ENCODE assay signal across 24 cellular contexts in the genomic region with DNA sequence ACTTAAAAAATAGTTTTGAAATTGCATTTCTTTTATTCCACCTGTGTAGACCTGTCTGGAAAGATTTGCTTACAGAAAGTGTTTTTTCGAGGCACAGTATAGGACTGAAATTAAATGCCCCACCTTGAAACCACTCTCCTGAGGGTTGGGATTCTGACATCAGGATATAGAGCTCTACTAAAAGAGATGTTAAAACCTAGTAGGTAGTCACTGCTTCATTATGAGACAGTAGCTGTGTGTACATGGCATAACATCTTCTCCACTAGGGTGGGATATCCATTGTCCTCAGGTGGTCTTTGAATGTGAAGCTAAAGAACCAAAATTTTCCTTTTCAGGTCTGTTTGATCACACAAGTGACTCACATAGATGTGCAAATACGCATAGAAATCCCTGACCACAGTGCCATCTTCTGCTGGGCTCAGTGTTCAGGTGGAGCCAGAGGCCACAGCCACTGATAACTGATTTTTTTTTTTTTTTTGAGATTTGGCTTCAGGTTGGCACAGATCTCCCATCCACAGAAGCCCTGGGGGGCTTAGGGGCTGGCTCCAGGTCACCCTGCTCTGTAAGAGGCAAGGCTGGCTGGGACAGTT.
DNase-seq lines count a peak whose midpoint lies in the region; ATAC-seq, FAIRE-seq and TF ChIP-seq lines count a peak whose summit lies in the region.
"Had no signal": no experiment of that assay in that cellular context is flagged by ENCODE, and none has a peak within 500 bp of the region (broad histone marks: within the 10 kb centered on the region; RNA-seq: fewer than 3 reads in every experiment).

No MANE protein-coding gene starts in this region.

- FAIRE-seq in HTR-8/SVneo (lab: Jason Lieb, UNC) (peak; percentile 96), astrocyte (lab: Jason Lieb, UNC) (peak; percentile 29)
- FAIRE-seq: D721Med, frontal cortex, RCC 7860 had no signal

- no peak for TF ChIP-seq EP300 in tibial nerve (IDR thresholded peaks at IDR 0.05)

- WGBS in right lobe of liver (ENCODE audit: insufficient coverage, low coverage, low lambda C conversion rate, missing lambda C conversion rate), result 11% methylated on average over 2 of the region's 2 CpGs
- 94 to 99% methylated on average over 2 of the region's 2 CpGs for WGBS in tibial nerve, 2 donors

- H3K27ac Mint-ChIP-seq in astrocyte (ENCODE audit: unreplicated experiment), result no peak overlapping the region
- H3K27ac Mint-ChIP-seq: immature natural killer cell; T-helper 1 cell treated with Interleukin-12 subunit alpha and Interleukin-12 subunit beta and Interleukin-4 antibody, amounts not matched to agents 30 μg/mL and 1 μg/mL, for 36 hours had no signal

- no peak overlapping the region for H2AFZ ChIP-seq in astrocyte (ENCODE audit: low read depth, low read length)
- H2AFZ ChIP-seq: GM23248 had no signal

- intact Hi-C loops in right lobe of liver (cut with DNase I), result no loop called here

- H3K9me3 Mint-ChIP-seq in astrocyte (ENCODE audit: unreplicated experiment), result no peaks in the 10 kb centered on the region
- H3K9me3 Mint-ChIP-seq: brain; immature natural killer cell; T-helper 1 cell treated with Interleukin-12 subunit alpha and Interleukin-12 subunit beta and Interleukin-4 antibody, amounts not matched to agents 30 μg/mL and 1 μg/mL, for 36 hours had no signal

- H4K20me1 ChIP-seq in astrocyte (ENCODE audit: insufficient read depth, low read length), result no peaks in the 10 kb centered on the region

- DNase-seq in HTR-8/SVneo (ENCODE audit: insufficient read length, low spot score) (no peak), astrocyte (ENCODE audit: low read depth) (no peak), right lobe of liver (peak in 2 of 3 donors; percentile 29 to 61), DMS79 treated with DMSO at 0.1 percent for 48 hours (lab: John Stamatoyannopoulos, UW) (no peak), tibial nerve (ENCODE audit: low spot score in 2 of 2) (no peak), AG08395 (ENCODE audit: low spot score) (no peak)
- DNase-seq: activated gamma-delta T cell treated with Interleukin-2 at 50 U/mL for 16 hours; effector CD8-positive, alpha-beta T cell; GM23248; hippocampal formation; immature natural killer cell; left ventricle myocardium superior; MG63; mucosa of descending colon; NCI-H1417; NCI-H2081; NCI-H446 had no signal

- no peak for TF ChIP-seq CTCF in astrocyte (IDR thresholded peaks at IDR 0.05; ENCODE audit: insufficient read depth, low read depth, low read length)
- peak; percentile 6 to 49 (median 30) for TF ChIP-seq CTCF in right lobe of liver (IDR thresholded peaks at IDR 0.05)
- no peak for TF ChIP-seq CTCF in tibial nerve (IDR thresholded peaks at IDR 0.05)

- H3K4me3 ChIP-seq in astrocyte (ENCODE audit: insufficient read depth, low read depth, low read length) (no peak overlapping the region), right lobe of liver (no peak overlapping the region), subcutaneous abdominal adipose tissue (ENCODE audit: low read depth in 1 of 5, low read length in 5 of 5) (no peak overlapping the region), tibial nerve (no peak overlapping the region)
- H3K4me3 ChIP-seq: GM23248, MG63, mucosa of descending colon had no signal

- H3K9ac ChIP-seq in astrocyte (ENCODE audit: low read length) (no peak overlapping the region), subcutaneous abdominal adipose tissue (ENCODE audit: low read length in 5 of 5) (no peak overlapping the region)
- H3K9ac ChIP-seq: GM23248 had no signal

- H3K27me3 ChIP-seq in astrocyte (ENCODE audit: insufficient read depth, low read length), result no peaks in the 10 kb centered on the region
- H3K27me3 ChIP-seq in right lobe of liver, result no peaks in the 10 kb centered on the region
- H3K27me3 ChIP-seq in subcutaneous abdominal adipose tissue (ENCODE audit: control insufficient read depth in 5 of 5, insufficient read depth in 4 of 5, low read length in 5 of 5), result no peaks in the 10 kb centered on the region
- H3K27me3 ChIP-seq in tibial nerve, result no peaks in the 10 kb centered on the region
- H3K27me3 ChIP-seq: MG63 had no signal

- no peak for TF ChIP-seq POLR2A in right lobe of liver (IDR thresholded peaks at IDR 0.05)
- TF ChIP-seq POLR2A in tibial nerve (IDR thresholded peaks at IDR 0.05), result no peak

- peaks cover 5% of the 10 kb centered on the region for H3K36me3 Mint-ChIP-seq in astrocyte (ENCODE audit: low read depth, unreplicated experiment)
- H3K36me3 Mint-ChIP-seq: immature natural killer cell had no signal

- peak; percentile 71 to 83 (median 78) for ATAC-seq in right lobe of liver
- ATAC-seq: esophagus mucosa, left ventricle myocardium superior, mucosa of descending colon had no signal

- peaks cover 14% of the 10 kb centered on the region for H3K4me1 Mint-ChIP-seq in astrocyte (ENCODE audit: low read depth, unreplicated experiment)

- no peak overlapping the region for H3K4me2 ChIP-seq in astrocyte (ENCODE audit: low read length)

- H3K27me3 Mint-ChIP-seq in astrocyte (ENCODE audit: low read depth, unreplicated experiment), result no peaks in the 10 kb centered on the region
- H3K27me3 Mint-ChIP-seq: brain had no signal

- H3K4me1 ChIP-seq in astrocyte (ENCODE audit: insufficient read depth, low read length) (no peaks in the 10 kb centered on the region), right lobe of liver (peaks cover 2 to 77% (median 33%) of the 10 kb centered on the region in 4 donors), subcutaneous abdominal adipose tissue (ENCODE audit: control insufficient read depth in 5 of 5, insufficient read depth in 5 of 5, low read length in 5 of 5) (peaks cover 9 to 70% (median 43%) of the 10 kb centered on the region in 5 donors), tibial nerve (peaks cover 0 to 54% (median 13%) of the 10 kb centered on the region in 4 donors)

- H3K27ac ChIP-seq in astrocyte (ENCODE audit: low read depth, low read length) (no peak overlapping the region), right lobe of liver (peak overlapping the region; percentile 30 to 82 (median 53)), subcutaneous abdominal adipose tissue (ENCODE audit: low read depth, low read length) (peak overlapping the region; percentile 71), tibial nerve (no peak overlapping the region)
- H3K27ac ChIP-seq: GM23248 had no signal

- H3K4me3 Mint-ChIP-seq in astrocyte (ENCODE audit: unreplicated experiment), result no peak overlapping the region
- H3K4me3 Mint-ChIP-seq: brain; immature natural killer cell; T-helper 1 cell treated with Interleukin-12 subunit alpha and Interleukin-12 subunit beta and Interleukin-4 antibody, amounts not matched to agents 30 μg/mL and 1 μg/mL, for 36 hours had no signal

- H3K9me3 ChIP-seq in astrocyte (ENCODE audit: insufficient read depth, low read depth, low read length) (no peaks in the 10 kb centered on the region), right lobe of liver (no peaks in the 10 kb centered on the region), subcutaneous abdominal adipose tissue (ENCODE audit: control insufficient read depth in 5 of 5, low read length in 5 of 5) (no peaks in the 10 kb centered on the region), tibial nerve (no peaks in the 10 kb centered on the region)
- H3K9me3 ChIP-seq: MG63, mucosa of descending colon had no signal

- no peaks in the 10 kb centered on the region for H3K79me2 ChIP-seq in astrocyte (ENCODE audit: insufficient read depth, low read length)

- H3K36me3 ChIP-seq in astrocyte (ENCODE audit: insufficient read depth, low read length), result no peaks in the 10 kb centered on the region
- no peaks in the 10 kb centered on the region for H3K36me3 ChIP-seq in right lobe of liver
- H3K36me3 ChIP-seq in subcutaneous abdominal adipose tissue (ENCODE audit: control insufficient read depth in 5 of 5, insufficient read depth in 5 of 5, low read length in 5 of 5), result peaks cover 0 to 3% (median 0%) of the 10 kb centered on the region in 5 donors
- no peaks in the 10 kb centered on the region for H3K36me3 ChIP-seq in tibial nerve
- H3K36me3 ChIP-seq: MG63 had no signal

Comparison
In these comparisons a context has a peak if more than half of its experiments do, and no peak if none do; other contexts are left out.
1. DNase-seq: peak in right lobe of liver (2 of 3); none in HTR-8/SVneo (single experiment), astrocyte (single experiment), DMS79 treated with DMSO at 0.1 percent for 48 hours (single experiment), tibial nerve (0 of 2) and AG08395 (single experiment).
2. H3K27ac ChIP-seq: peak in right lobe of liver (3 of 3) and subcutaneous abdominal adipose tissue (single experiment); none in astrocyte (single experiment) and tibial nerve (0 of 4).
3. CTCF ChIP-seq: peak in right lobe of liver (4 of 4); none in astrocyte (single experiment) and tibial nerve (0 of 5).